ENCODE assay signal across 25 cellular contexts in the genomic region with DNA sequence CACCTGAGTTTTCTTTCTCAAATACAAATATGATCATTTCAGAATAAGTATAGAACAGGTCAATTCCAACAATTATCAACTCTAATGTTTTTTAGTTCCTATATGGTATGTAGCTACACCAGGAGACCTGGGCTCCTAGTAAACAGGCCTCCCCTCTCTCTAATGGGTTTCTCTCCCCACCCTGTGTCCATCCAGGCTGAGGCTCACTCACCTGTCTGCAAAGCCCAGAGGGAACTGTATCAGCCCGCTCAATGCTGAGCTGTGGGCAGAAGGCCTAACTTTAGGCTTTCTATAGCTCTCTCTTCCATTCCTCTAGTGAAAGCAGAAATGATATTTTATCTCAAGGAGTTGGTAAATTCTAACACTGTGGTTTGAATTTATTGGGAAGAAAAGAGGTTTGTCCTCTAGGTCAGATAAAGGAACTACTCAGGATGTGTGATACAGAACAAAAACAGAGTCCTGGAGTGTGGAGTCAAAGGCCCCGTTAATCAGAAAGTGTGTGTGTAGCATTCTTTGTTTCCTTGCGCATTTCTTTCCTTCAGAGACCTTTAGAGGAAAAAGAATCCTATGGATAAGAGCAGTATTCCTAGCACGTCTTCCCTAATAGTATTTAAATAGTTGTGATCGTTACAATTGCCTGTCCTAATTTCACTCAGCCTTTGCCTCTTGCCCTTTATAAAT.
DNase-seq lines count a peak whose midpoint lies in the region; ATAC-seq, FAIRE-seq and TF ChIP-seq lines count a peak whose summit lies in the region.
"Had no signal": no experiment of that assay in that cellular context is flagged by ENCODE, and none has a peak within 500 bp of the region (broad histone marks: within the 10 kb centered on the region; RNA-seq: fewer than 3 reads in every experiment).

No MANE protein-coding gene starts in this region.

- peaks cover 15% of the 10 kb centered on the region for H3F3A ChIP-seq in neural progenitor cell (ENCODE audit: low read depth)

- H3K27ac ChIP-seq in HUES64 (ENCODE audit: low read depth, low read length) (no peak overlapping the region), endothelial cell of umbilical vein (ENCODE audit: insufficient read depth, low read depth, low read length) (no peak overlapping the region), neural progenitor cell (peak overlapping the region; percentile 71), left lung (no peak overlapping the region)
- H3K27ac ChIP-seq: C4-2B had no signal

- no peak overlapping the region for H3K4me3 ChIP-seq in HUES64 (ENCODE audit: low read length)
- no peak overlapping the region for H3K4me3 ChIP-seq in endothelial cell of umbilical vein (replicated peaks in 1 of 3; ENCODE audit: insufficient read depth in 1 of 3, low read depth in 1 of 3, low read length in 3 of 3)
- no peak overlapping the region for H3K4me3 ChIP-seq in neural progenitor cell
- no peak overlapping the region for H3K4me3 ChIP-seq in left lung

- H3K27me3 ChIP-seq in HUES64 (ENCODE audit: insufficient read depth, low read length), result no peaks in the 10 kb centered on the region
- no peaks in the 10 kb centered on the region for H3K27me3 ChIP-seq in endothelial cell of umbilical vein (ENCODE audit: control insufficient read depth in 2 of 2, insufficient read depth in 2 of 2, low read length in 2 of 2)
- no peaks in the 10 kb centered on the region for H3K27me3 ChIP-seq in neural progenitor cell
- no peaks in the 10 kb centered on the region for H3K27me3 ChIP-seq in left lung

- CTCF ChIA-PET in endothelial cell of umbilical vein (lab: Charles Lee), result interaction anchor here (1.1 to 1.5 kb wide), 3 partner anchors 20 to 734 kb away, joined by 3 to 4 read pairs (median 3); no protein-coding TSS in a partner anchor

- TF ChIP-seq POLR2A in endothelial cell of umbilical vein (IDR thresholded peaks at IDR 0.05; ENCODE audit: low read depth, low read length), result no peak

- no peaks in the 10 kb centered on the region for H3K36me3 Mint-ChIP-seq in neural progenitor cell
- H3K36me3 Mint-ChIP-seq: CD8-positive, alpha-beta T cell had no signal

- WGBS in HUES64, result 87% methylated on average over 3 of the region's 5 CpGs

- peaks cover 14% of the 10 kb centered on the region; the same call in 1 of the 2 replicates for H3K4me1 ChIP-seq in HUES64 (ENCODE audit: insufficient read depth, low read length)
- H3K4me1 ChIP-seq in endothelial cell of umbilical vein (ENCODE audit: control insufficient read depth, extremely low read depth, insufficient read depth, low read length), result peaks cover 4% of the 10 kb centered on the region
- H3K4me1 ChIP-seq in neural progenitor cell, result peaks cover 16% of the 10 kb centered on the region
- no peaks in the 10 kb centered on the region for H3K4me1 ChIP-seq in left lung

- intact Hi-C loops in endothelial cell of umbilical vein (cut with micrococcal nuclease), result no loop called here
- intact Hi-C loops in left lung (cut with DNase I), result no loop called here

- dilution Hi-C loops in endothelial cell of umbilical vein (cut with MboI; ENCODE audit: extremely low pct_ligation_motif_present, low sequenced_read_pairs), result no loop called here

- H3K9me3 ChIP-seq in HUES64 (ENCODE audit: insufficient read depth, low read depth, low read length), result no peaks in the 10 kb centered on the region
- no peaks in the 10 kb centered on the region for H3K9me3 ChIP-seq in endothelial cell of umbilical vein (replicated peaks; ENCODE audit: control insufficient read depth, insufficient read depth, low read length)
- peaks cover 3% of the 10 kb centered on the region for H3K9me3 ChIP-seq in neural progenitor cell (ENCODE audit: low read depth)
- peaks cover 0 to 4% of the 10 kb centered on the region in 2 donors for H3K9me3 ChIP-seq in left lung
- H3K9me3 ChIP-seq: SK-N-SH had no signal

- H3K79me2 ChIP-seq in endothelial cell of umbilical vein (ENCODE audit: control insufficient read depth, insufficient read depth, low read length) (no peaks in the 10 kb centered on the region), neural progenitor cell (ENCODE audit: low read depth) (no peaks in the 10 kb centered on the region)

- peaks cover 3% of the 10 kb centered on the region for H3K9me3 Mint-ChIP-seq in neural progenitor cell

- peaks cover 22% of the 10 kb centered on the region for H3K4me1 Mint-ChIP-seq in neural progenitor cell

- peaks cover 6% of the 10 kb centered on the region for H3K27me3 Mint-ChIP-seq in neural progenitor cell (ENCODE audit: insufficient read depth, low read depth)

- peak; percentile 54 for DNase-seq in endothelial cell of umbilical vein (ENCODE audit: low read depth, low spot score)
- DNase-seq in neural progenitor cell (ENCODE audit: low spot score), result peak; percentile 58
- DNase-seq in kidney tubule cell (ENCODE audit: low spot score), result no peak
- DNase-seq in left lung, result no peak
- DNase-seq: CD8-positive, alpha-beta T cell; DMS 273 treated with DMSO at 0.1 percent for 48 hours; DMS79; GF-D8; Karpas-422; NCI-H1092 treated with DMSO at 0.1 percent for 48 hours; NCI-H1436; NCI-H187; NCI-H2081 treated with DMSO at 0.1 percent for 48 hours; NCI-H2171 treated with DMSO at 0.1 percent for 48 hours; NCI-H524; NCI-H748 treated with DMSO at 0.1 percent for 48 hours; NK-92 treated with Interleukin-12 subunit alpha and Interleukin-12 subunit beta, amount 100 ng/mL, for 24 hours; PC-3; SK-N-SH; SW 1271 had no signal

- H2AFZ ChIP-seq in endothelial cell of umbilical vein (ENCODE audit: low read depth, low read length) (peak overlapping the region; percentile 45), neural progenitor cell (replicated peaks) (peak overlapping the region; percentile 80)

- H3K36me3 ChIP-seq in HUES64 (ENCODE audit: insufficient read depth, low read length) (no peaks in the 10 kb centered on the region), endothelial cell of umbilical vein (ENCODE audit: control insufficient read depth in 2 of 2, extremely low read depth in 1 of 2, insufficient read depth in 2 of 2, low read length in 2 of 2) (no peaks in the 10 kb centered on the region), neural progenitor cell (no peaks in the 10 kb centered on the region), left lung (no peaks in the 10 kb centered on the region)

- H3K9ac ChIP-seq in HUES64 (ENCODE audit: low read depth, low read length) (0 out of 2 replicates have a peak overlapping the region, but pooled peaks have one; percentile 4), endothelial cell of umbilical vein (replicated peaks; ENCODE audit: extremely low read depth, insufficient read depth, low read length) (no peak overlapping the region), neural progenitor cell (no peak overlapping the region)
- H3K9ac ChIP-seq: SK-N-SH had no signal

- no peaks in the 10 kb centered on the region for H4K20me1 ChIP-seq in endothelial cell of umbilical vein (replicated peaks; ENCODE audit: control insufficient read depth, extremely low read depth, insufficient read depth, low read length)
- no peaks in the 10 kb centered on the region for H4K20me1 ChIP-seq in neural progenitor cell (ENCODE audit: low read depth)

- peak overlapping the region; percentile 95 for H3K27ac Mint-ChIP-seq in neural progenitor cell
- H3K27ac Mint-ChIP-seq: CD8-positive, alpha-beta T cell had no signal

- POLR2A ChIA-PET in endothelial cell of umbilical vein (lab: Charles Lee), result no interaction called here

- H3K4me3 Mint-ChIP-seq in neural progenitor cell, result no peak overlapping the region
- H3K4me3 Mint-ChIP-seq: CD8-positive, alpha-beta T cell had no signal

- H3K4me2 ChIP-seq in endothelial cell of umbilical vein (ENCODE audit: insufficient read depth, low read length) (peak overlapping the region; percentile 36), neural progenitor cell (peak overlapping the region; percentile 30)
- H3K4me2 ChIP-seq: SK-N-SH had no signal

- FAIRE-seq in endothelial cell of umbilical vein (lab: Jason Lieb, UNC), result peak; percentile 64
- FAIRE-seq: GM12891 had no signal

- no peak for TF ChIP-seq CTCF in endothelial cell of umbilical vein (IDR thresholded peaks at IDR 0.05; ENCODE audit: extremely low read depth in 1 of 2, insufficient read depth in 1 of 2, low read depth in 1 of 2, low read length in 2 of 2)
- no peak for TF ChIP-seq CTCF in neural progenitor cell (IDR thresholded peaks at IDR 0.05)
- TF ChIP-seq CTCF in left lung (IDR thresholded peaks at IDR 0.05), result no peak

- BruUV-seq in endothelial cell of umbilical vein (replicated peaks; lab: Mats Ljungman, UMichigan), result no TSS peak

- no peaks in the 10 kb centered on the region for H3K9me1 ChIP-seq in endothelial cell of umbilical vein (replicated peaks; ENCODE audit: control insufficient read depth, extremely low read depth, insufficient read depth, low read length)

- ATAC-seq in left lung (no peak), HG02642 (IDR thresholded peaks at IDR 0.05; ENCODE audit: poor library complexity, unreplicated experiment) (no peak), GM18520 (IDR thresholded peaks at IDR 0.05; ENCODE audit: unreplicated experiment) (no peak)
- ATAC-seq: CD8-positive, alpha-beta T cell; PC-3 had no signal

TF ChIP-seq in endothelial cell of umbilical vein, 7 proteins besides CTCF, POLR2A, EP300 and RAD21:
- no peak for TF ChIP-seq POLR2AphosphoS5 (IDR thresholded peaks at IDR 0.05; ENCODE audit: insufficient read depth, low read depth, low read length)
- no peak for TF ChIP-seq EZH2 (IDR thresholded peaks at IDR 0.05; ENCODE audit: borderline replicate concordance, low read depth, low read length, severe bottlenecking)
- TF ChIP-seq JUN (IDR thresholded peaks at IDR 0.05; ENCODE audit: borderline replicate concordance, insufficient read depth, insufficient read length, low read depth), result no peak
- TF ChIP-seq FOS (IDR thresholded peaks at IDR 0.05; ENCODE audit: borderline replicate concordance, insufficient read depth, low read length), result no peak
- no peak for TF ChIP-seq MYC (IDR thresholded peaks at IDR 0.05; ENCODE audit: low read depth, low read length)

Comparison
In these comparisons a context has a peak if more than half of its experiments do, and no peak if none do; other contexts are left out.
1. DNase-seq: peak in endothelial cell of umbilical vein (single experiment) and neural progenitor cell (single experiment); none in kidney tubule cell (single experiment) and left lung (0 of 2).